ENCODE assay signal across 10 cellular contexts in the genomic region with DNA sequence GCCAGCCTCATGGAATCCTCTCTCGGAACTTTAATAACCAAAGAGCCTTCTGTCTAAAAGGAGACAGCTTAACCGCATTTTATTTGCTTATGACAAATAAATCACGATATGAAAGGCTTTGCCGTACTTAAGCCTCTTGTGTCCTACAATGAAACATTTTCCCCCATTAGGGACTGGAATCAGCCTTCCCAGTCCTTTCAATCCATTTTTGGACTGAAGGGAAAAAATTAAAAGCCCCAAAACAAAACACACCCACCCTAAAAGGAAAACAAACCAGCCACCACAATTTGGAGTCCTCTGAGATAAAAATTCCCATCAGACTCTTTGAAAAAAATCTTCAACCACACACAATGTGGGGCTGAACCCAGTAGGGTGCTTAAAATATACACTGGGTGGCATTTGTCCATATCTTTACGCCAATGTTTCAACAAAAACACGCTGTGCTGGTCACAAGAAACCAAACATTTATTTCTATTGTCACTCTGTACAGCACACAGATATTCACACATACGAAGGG. TPM values are rescaled to one million over a fixed set of nuclear protein-coding genes. Genes with fewer than 3 reads are reported as not detected.
A peak's percentile ranks its signal among the peaks of the same experiment; 100 is the strongest.
DNase-seq lines count a peak whose midpoint lies in the region; ATAC-seq and TF ChIP-seq lines count a peak whose summit lies in the region.
"Had no signal": no experiment of that assay in that cellular context is flagged by ENCODE, and none has a peak within 500 bp of the region (broad histone marks: within the 10 kb centered on the region; RNA-seq: fewer than 3 reads in every experiment).

No MANE protein-coding gene starts in this region.

- H3K4me1 ChIP-seq in colonic mucosa (peaks cover 16% of the 10 kb centered on the region), thoracic aorta (ENCODE audit: control insufficient read depth in 1 of 2, low read depth in 2 of 2) (peaks cover 34 to 68% of the 10 kb centered on the region in 2 donors), mucosa of descending colon (ENCODE audit: low read depth) (peaks cover 47% of the 10 kb centered on the region)

- no peaks in the 10 kb centered on the region for H3K27me3 ChIP-seq in colonic mucosa
- H3K27me3 ChIP-seq in thoracic aorta (replicated peaks; ENCODE audit: insufficient read depth) = no peaks in the 10 kb centered on the region

- intact Hi-C loops in colonic mucosa (cut with DNase I) = no loop called here
- intact Hi-C loops in left colon (cut with DNase I, micrococcal nuclease) = loop anchor here in 1 of 2 donors (5.0 kb wide), 1 partner anchor 83 kb away; no protein-coding TSS in a partner anchor
- intact Hi-C loops in mucosa of descending colon (cut with DNase I, micrococcal nuclease) = no loop called here

- H3K4me3 ChIP-seq in colonic mucosa = no peak overlapping the region
- H3K4me3 ChIP-seq in thoracic aorta = peak overlapping the region; percentile 72
- no peak overlapping the region for H3K4me3 ChIP-seq in mucosa of descending colon

- TF ChIP-seq CTCF in colonic mucosa (IDR thresholded peaks at IDR 0.05) (no peak), thoracic aorta (IDR thresholded peaks at IDR 0.05) (no peak), mucosa of descending colon (IDR thresholded peaks at IDR 0.05) (no peak)

- peak overlapping the region; percentile 70 for H3K27ac ChIP-seq in colonic mucosa
- peak overlapping the region; percentile 84 to 97 for H3K27ac ChIP-seq in thoracic aorta
- H3K27ac ChIP-seq: 22Rv1 had no signal

- no peaks in the 10 kb centered on the region for H3K9me3 ChIP-seq in colonic mucosa
- no peaks in the 10 kb centered on the region for H3K9me3 ChIP-seq in thoracic aorta
- no peaks in the 10 kb centered on the region for H3K9me3 ChIP-seq in mucosa of descending colon

- H3K9ac ChIP-seq in colonic mucosa (ENCODE audit: low read depth in 2 of 2, low read length in 2 of 2) = peak overlapping the region in 1 of 2 donors; percentile 37

- H3K36me3 ChIP-seq in colonic mucosa (no peaks in the 10 kb centered on the region), thoracic aorta (no peaks in the 10 kb centered on the region), mucosa of descending colon (ENCODE audit: low read depth) (no peaks in the 10 kb centered on the region)

- DNase-seq in NCI-H1092 (lab: John Stamatoyannopoulos, UW) = peak; percentile 83
- no peak for DNase-seq in NCI-H1092 treated with DMSO at 0.1 percent for 48 hours (lab: John Stamatoyannopoulos, UW)
- no peak for DNase-seq in colonic mucosa
- DNase-seq in thoracic aorta (ENCODE audit: low spot score) = no peak
- DNase-seq in left colon = no peak
- no peak for DNase-seq in mucosa of descending colon
- DNase-seq: NCI-H446 treated with DMSO at 0.1 percent for 48 hours had no signal

- no peak for ATAC-seq in thoracic aorta (ENCODE audit: insufficient number of reproducible peaks, low FRiP score, low read depth)
- no peak for ATAC-seq in left colon
- ATAC-seq in mucosa of descending colon = no peak

RNA-seq across cellular contexts. Expression of gene HOXB4, which starts 3.0 kb away (rescaled TPM):
- total RNA-seq in colonic mucosa (1 to 10 TPM; 2.5 to 4.7 TPM), thoracic aorta (10 to 100 TPM in 1 of 2 donors, 1 to 10 TPM in 1; 6.2 to 11.5 TPM), left colon (1 to 10 TPM; 3.0 to 3.9 TPM), mucosa of descending colon (10 to 100 TPM in 1 of 3 donors, 1 to 10 TPM in 2; 4.5 to 14.6 (median 5.3) TPM)
- total RNA-seq: temporal lobe had no signal

RNA-seq across cellular contexts. Expression of gene HOXB3, which starts 14.9 kb away (rescaled TPM):
- total RNA-seq in colonic mucosa = 10 to 100 TPM; 17.4 to 31.8 TPM
- total RNA-seq in thoracic aorta = 10 to 100 TPM; 26.8 to 33.3 TPM
- 10 to 100 TPM; 35.8 to 41.9 TPM for total RNA-seq in left colon
- 10 to 100 TPM; 42.4 to 64.8 (median 43.4) TPM for total RNA-seq in mucosa of descending colon
- total RNA-seq: temporal lobe had no signal

RNA-seq across cellular contexts. Expression of gene HOXB5, which starts 18.5 kb away (rescaled TPM):
- total RNA-seq in colonic mucosa = 10 to 100 TPM; 11.0 to 22.7 TPM
- 1 to 10 TPM in 1 of 2 donors, under 1 TPM in 1; 0.56 to 3.8 TPM for total RNA-seq in thoracic aorta
- total RNA-seq in left colon = 10 to 100 TPM; 14.5 to 16.4 TPM
- total RNA-seq in mucosa of descending colon = 10 to 100 TPM; 16.2 to 29.3 (median 19.9) TPM
- total RNA-seq: G401, temporal lobe had no signal

RNA-seq across cellular contexts. Expression of gene HOXB6, which starts 29.7 kb away (rescaled TPM):
- 10 to 100 TPM; 30.0 to 71.0 TPM for total RNA-seq in colonic mucosa
- 1 to 10 TPM; 4.2 to 9.9 TPM for total RNA-seq in thoracic aorta
- total RNA-seq in left colon = 10 to 100 TPM; 39.3 to 43.3 TPM
- total RNA-seq in mucosa of descending colon = 10 to 100 TPM; 41.3 to 68.8 (median 50.9) TPM
- total RNA-seq: temporal lobe had no signal

RNA-seq across cellular contexts. Expression of gene HOXB2, which starts 30.2 kb away (rescaled TPM):
- total RNA-seq in colonic mucosa (1 to 10 TPM; 2.6 to 6.4 TPM), thoracic aorta (10 to 100 TPM; 53.3 to 73.0 TPM), left colon (1 to 10 TPM; 2.5 to 7.0 TPM), mucosa of descending colon (10 to 100 TPM in 1 of 3 donors, 1 to 10 TPM in 1, under 1 TPM in 1; 0.93 to 32.4 (median 3.3) TPM)
- total RNA-seq: temporal lobe had no signal
